23 cellular contexts compared by ENCODE assay signal in genomic region chr5:103367722-103368121, GRCh38.
"Had no signal": no experiment of that assay in that cellular context is flagged by ENCODE, and none has a peak within 500 bp of the region (broad histone marks: within the 10 kb centered on the region; RNA-seq: fewer than 3 reads in every experiment).

No MANE protein-coding gene starts in this region.

- H3K36me3 ChIP-seq: MG63, SJSA1 had no signal

- H3K4me3 ChIP-seq: MG63, SJSA1, SK-N-MC had no signal

- H3K27me3 ChIP-seq: MG63, SJSA1 had no signal

- DNase-seq: IMR-90, Karpas-422, KG1, MG63, NCI-H1092, NCI-H1105 treated with DMSO at 0.1 percent for 48 hours, NCI-H1417 treated with DMSO at 0.1 percent for 48 hours, NCI-H146, NCI-H1694 treated with DMSO at 0.1 percent for 48 hours, NCI-H1930, NCI-H2081, NCI-H2107, NCI-H345, NCI-H446 treated with DMSO at 0.1 percent for 48 hours, NCI-H510A treated with DMSO at 0.1 percent for 48 hours, NCI-H526, Right ventricle myocardium superior, RPMI8226, SIG-M5, SW 1271 had no signal

- H3K4me1 ChIP-seq: SJSA1 had no signal

- H3K9me3 ChIP-seq: SJSA1 had no signal

- ATAC-seq: HepG2 had no signal

- H3K27ac ChIP-seq: SJSA1, SK-N-MC had no signal
